18 cellular contexts compared by ENCODE assay signal in the genomic region with DNA sequence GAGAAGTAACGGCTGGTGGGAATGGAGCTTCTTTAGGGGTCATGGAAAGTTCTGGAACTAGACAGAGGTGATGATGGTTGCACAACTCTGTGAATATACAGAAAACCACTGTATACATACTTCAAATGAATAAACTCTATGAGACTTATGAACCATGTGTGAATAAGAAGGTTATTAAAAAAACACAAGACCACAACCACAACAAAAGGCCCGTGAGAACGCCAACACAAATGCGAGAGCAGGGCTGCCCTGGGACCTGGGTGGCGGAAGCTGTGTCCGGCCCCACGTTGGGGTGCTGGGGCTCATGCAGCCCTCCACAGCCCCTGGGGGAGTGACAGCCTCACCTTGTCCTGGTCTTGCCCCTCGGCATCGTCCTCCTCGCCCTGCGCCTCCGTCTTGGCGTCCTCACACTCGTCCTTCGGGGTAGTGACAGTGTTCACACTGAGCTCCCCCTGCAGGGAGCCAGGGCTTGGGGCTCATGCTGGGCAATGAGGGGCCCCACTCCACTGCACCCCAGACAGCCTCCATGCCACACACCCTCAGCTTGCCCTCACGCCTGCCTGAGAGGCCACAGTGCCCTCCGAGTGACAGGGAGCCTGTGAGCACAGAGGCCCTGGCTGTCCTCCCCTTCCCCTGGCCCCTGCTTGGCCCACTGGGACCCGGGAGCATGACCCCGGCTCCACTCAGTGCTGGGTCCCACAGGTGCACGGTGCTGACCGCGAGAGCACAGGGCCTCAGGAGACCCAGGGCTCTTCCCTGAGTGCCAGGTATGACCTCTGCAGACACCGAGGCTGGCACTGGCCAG. TPM values are rescaled to one million over a fixed set of nuclear protein-coding genes. Genes with fewer than 3 reads are reported as not detected.
DNase-seq lines count a peak whose midpoint lies in the region; ATAC-seq, FAIRE-seq and TF ChIP-seq lines count a peak whose summit lies in the region.
"Had no signal": no experiment of that assay in that cellular context is flagged by ENCODE, and none has a peak within 500 bp of the region (broad histone marks: within the 10 kb centered on the region; RNA-seq: fewer than 3 reads in every experiment).

No MANE protein-coding gene starts in this region.

- intact Hi-C loops in GM12878 (cut with micrococcal nuclease; ENCODE audit: unreplicated experiment), result no loop called here

- H3K27me3 ChIP-seq in BLaER1, result no peaks in the 10 kb centered on the region
- no peaks in the 10 kb centered on the region for H3K27me3 ChIP-seq in BLaER1 treated with 17β-estradiol and CSF1 and Interleukin-3, amounts not matched to agents 10 nM and 100 nM
- no peaks in the 10 kb centered on the region for H3K27me3 ChIP-seq in GM12878 (replicated peaks in 1 of 2; ENCODE audit: control insufficient read depth in 2 of 2, insufficient read depth in 2 of 2, low read length in 1 of 2)

- H2AFZ ChIP-seq in GM12878 (ENCODE audit: control insufficient read depth, low read depth, low read length), result no peak overlapping the region
- H2AFZ ChIP-seq: GM23248 had no signal

- SMC1A ChIA-PET in GM12878 (lab: Charles Lee; ENCODE audit: uncharacterized antibody, unreplicated experiment), result no interaction called here

- peak; percentile 38; the same call in 1 of the 2 replicates for TF ChIP-seq POLR2A in GM12878 (IDR thresholded peaks at IDR 0.05; ENCODE audit: low read depth, low read length)

- RAD21 ChIA-PET in GM12878 (lab: Charles Lee; ENCODE audit: unreplicated experiment), result no interaction called here

- WGBS in GM12878 (ENCODE audit: insufficient coverage, insufficient replicate concordance, low lambda C conversion rate, missing lambda C conversion rate), result 86% methylated on average over 17 of the region's 23 CpGs

- peaks cover 63% of the 10 kb centered on the region for H3K4me1 ChIP-seq in BLaER1
- peaks cover 37 to 76% (median 56%) of the 10 kb centered on the region in 10 experiments for H3K4me1 ChIP-seq in BLaER1 treated with 17β-estradiol and CSF1 and Interleukin-3, amounts not matched to agents 10 nM and 100 nM
- H3K4me1 ChIP-seq in GM12878 (ENCODE audit: control insufficient read depth, insufficient read depth, low read length), result no peaks in the 10 kb centered on the region

- H4K20me1 ChIP-seq in BLaER1 (peaks cover 100% of the 10 kb centered on the region), GM12878 (ENCODE audit: control insufficient read depth, insufficient read depth) (no peaks in the 10 kb centered on the region)
- H4K20me1 ChIP-seq in BLaER1 treated with 17β-estradiol and CSF1 and Interleukin-3, amounts not matched to agents 10 nM and 100 nM, result peaks cover 83 to 100% (median 99%) of the 10 kb centered on the region in 11 experiments

- POLR2A ChIA-PET in GM12878 (lab: Charles Lee), result no interaction called here

- H3K36me3 ChIP-seq in BLaER1, result peaks cover 94% of the 10 kb centered on the region
- peaks cover 90 to 99% (median 93%) of the 10 kb centered on the region in 11 experiments for H3K36me3 ChIP-seq in BLaER1 treated with 17β-estradiol and CSF1 and Interleukin-3, amounts not matched to agents 10 nM and 100 nM
- H3K36me3 ChIP-seq in GM12878 (ENCODE audit: control insufficient read depth in 2 of 2, insufficient read depth in 2 of 2, low read length in 1 of 2), result peaks cover 14 to 82% of the 10 kb centered on the region in 2 experiments; a peak in 3 of 4 replicates

- DNase-seq in GM12878 (ENCODE audit: low read depth, low spot score) (no peak), kidney tubule cell (ENCODE audit: low spot score) (no peak), SHP77 (lab: John Stamatoyannopoulos, UW) (no peak)
- DNase-seq: activated B cell treated with CpG ODN at 0.5 μM for 24 hours; glutamatergic neuron; GM23248; KG1; mucosa of descending colon; NCI-H2029; nucleus accumbens; stimulated activated CD4-positive, alpha-beta T cell treated with anti-CD3 and anti-CD28 coated beads, Interleukin-4, amount 100 ng/mL, for 24 hours; T-helper 9 cell had no signal

- CTCF ChIA-PET in GM12878 (lab: Yijun Ruan, JAX), result no interaction called here

- H3K9me3 ChIP-seq in BLaER1 (no peaks in the 10 kb centered on the region), GM12878 (replicated peaks; ENCODE audit: control insufficient read depth, insufficient read depth, low read length) (no peaks in the 10 kb centered on the region)
- no peaks in the 10 kb centered on the region for H3K9me3 ChIP-seq in BLaER1 treated with 17β-estradiol and CSF1 and Interleukin-3, amounts not matched to agents 10 nM and 100 nM (replicated peaks in 1 of 11)
- H3K9me3 ChIP-seq: mucosa of descending colon had no signal

- H3K27ac ChIP-seq in BLaER1 (no peak overlapping the region), GM12878 (ENCODE audit: control insufficient read depth, insufficient read depth) (no peak overlapping the region)
- H3K27ac ChIP-seq in BLaER1 treated with 17β-estradiol and CSF1 and Interleukin-3, amounts not matched to agents 10 nM and 100 nM, result no peak overlapping the region
- H3K27ac ChIP-seq: GM23248, SK-N-MC had no signal

- no TSS peak for BruUV-seq in GM12878 (replicated peaks; lab: Mats Ljungman, UMichigan)

- FAIRE-seq in GM12878 (lab: Jason Lieb, UNC), result no peak
- FAIRE-seq: astrocyte had no signal

- no peak for TF ChIP-seq CTCF in GM12878 (IDR thresholded peaks at IDR 0.05 in 2 of 3, conservative IDR thresholded peaks at IDR 0.05 in 1 of 3; ENCODE audit: control insufficient read depth in 2 of 3, extremely low read depth in 1 of 3, insufficient read depth in 1 of 3, low read depth in 3 of 3, low read length in 3 of 3)

- H3K4me2 ChIP-seq in BLaER1 (peak overlapping the region; percentile 48), GM12878 (ENCODE audit: control insufficient read depth, insufficient read depth) (no peak overlapping the region)
- peak overlapping the region in 9 of 11 experiments; percentile 35 to 74 (median 51); a peak in 16 of 22 replicates for H3K4me2 ChIP-seq in BLaER1 treated with 17β-estradiol and CSF1 and Interleukin-3, amounts not matched to agents 10 nM and 100 nM

- TF ChIP-seq EP300 in GM12878 (IDR thresholded peaks at IDR 0.05; ENCODE audit: borderline replicate concordance in 1 of 2, control insufficient read depth in 1 of 2, low read depth in 2 of 2, low read length in 2 of 2), result no peak

- no peak overlapping the region for H3K9ac ChIP-seq in BLaER1
- peak overlapping the region in 6 of 11 experiments; percentile 2 to 57 (median 24); a peak in 4 of 22 replicates for H3K9ac ChIP-seq in BLaER1 treated with 17β-estradiol and CSF1 and Interleukin-3, amounts not matched to agents 10 nM and 100 nM
- H3K9ac ChIP-seq in GM12878 (ENCODE audit: control insufficient read depth, insufficient read depth, low read length), result no peak overlapping the region
- H3K9ac ChIP-seq: GM23248 had no signal

- in situ Hi-C loops in GM12878 (cut with MboI), result no loop called here

- H3K4me3 ChIP-seq in BLaER1 (no peak overlapping the region), GM12878 (no peak overlapping the region)
- no peak overlapping the region for H3K4me3 ChIP-seq in BLaER1 treated with 17β-estradiol and CSF1 and Interleukin-3, amounts not matched to agents 10 nM and 100 nM
- H3K4me3 ChIP-seq: GM23248, mucosa of descending colon, SK-N-MC had no signal

- no peak for TF ChIP-seq RAD21 in GM12878 (IDR thresholded peaks at IDR 0.05; ENCODE audit: insufficient read depth, low read depth, low read length)

- ATAC-seq in GM12878, result no peak
- no peak for ATAC-seq in GM18858 (IDR thresholded peaks at IDR 0.05; ENCODE audit: unreplicated experiment)
- ATAC-seq: mucosa of descending colon, Panc1 had no signal

- no peaks in the 10 kb centered on the region for H3K79me2 ChIP-seq in GM12878 (ENCODE audit: control insufficient read depth, insufficient read depth, low read length)

RNA-seq across cellular contexts. Expression of a gene that starts 16.0 kb away (rescaled TPM):
- 35.1 and 37.8 TPM in 2 replicates for total RNA-seq in GM12878 (2013; cell fraction: nucleolus; rRNA removed)
- total RNA-seq in GM12878 (2014; rRNA removed) (20.7 and 22.3 TPM in 2 replicates), GM12878 (2014; rRNA removed; fragmentation: Illumina TruSeq; extraction: Trizol) (7.2 and 7.6 TPM in 2 replicates), GM12878 (2021) (12.0 and 14.6 TPM in 2 replicates)
- 16.5 TPM for polyA plus RNA-seq in GM12878 (2011; ENCODE audit: low read depth)
- polyA plus RNA-seq in GM12878 (2011; rRNA removed) (14.2 and 22.9 TPM in 2 replicates), GM12878 (2014; fragmentation: Illumina TruSeq; extraction: Trizol) (3.8 and 7.3 TPM in 2 replicates), GM12878 (2014; fragmentation: Nextera tagmentation; extraction: Ambion mirVana) (1 to 10 TPM in 1 of 2 experiments, under 1 TPM in 1; 0.53 to 1.9 TPM), GM12878 (2014; rRNA removed) (27.1 and 30.3 TPM in 2 replicates), GM12878 (2016; fragmentation: Nextera tagmentation; extraction: Ambion mirVana) (1 to 10 TPM; 5.5 to 6.9 TPM)
- polyA plus RNA-seq in GM12878 (2011; cell fraction: cytosol; rRNA removed), result 23.3 and 39.9 TPM in 2 replicates
- polyA plus RNA-seq in GM12878 (2011; cell fraction: nucleus; rRNA removed), result 285 and 407 TPM in 2 replicates
- 52.8 and 57.2 TPM in 2 replicates for polyA plus RNA-seq in GM12878 (2012)
- 7.2 and 11.1 TPM in 2 replicates for polyA minus RNA-seq in GM12878 (2011; rRNA and poly(A)+ RNA removed)
- 4.0 and 5.9 TPM in 2 replicates for polyA minus RNA-seq in GM12878 (2011; cell fraction: cytosol; rRNA and poly(A)+ RNA removed)
- 23.2 and 25.0 TPM in 2 replicates for polyA minus RNA-seq in GM12878 (2011; cell fraction: nucleus; rRNA and poly(A)+ RNA removed)

RNA-seq across cellular contexts. Expression of a gene that starts 16.6 kb away (rescaled TPM):
- 153 and 159 TPM in 2 replicates for total RNA-seq in GM12878 (2013; cell fraction: nucleolus; rRNA removed)
- total RNA-seq in GM12878 (2014; rRNA removed), result 56.6 and 69.6 TPM in 2 replicates
- total RNA-seq in GM12878 (2014; rRNA removed; fragmentation: Illumina TruSeq; extraction: Trizol), result 32.7 and 40.5 TPM in 2 replicates
- total RNA-seq in GM12878 (2021), result 176 and 181 TPM in 2 replicates
- 73.8 TPM for polyA plus RNA-seq in GM12878 (2011; ENCODE audit: low read depth)
- 71.7 and 229 TPM in 2 replicates for polyA plus RNA-seq in GM12878 (2011; rRNA removed)
- 315 and 350 TPM in 2 replicates for polyA plus RNA-seq in GM12878 (2011; cell fraction: cytosol; rRNA removed)
- polyA plus RNA-seq in GM12878 (2011; cell fraction: nucleus; rRNA removed), result 137 and 163 TPM in 2 replicates
- 168 TPM in 2 replicates for polyA plus RNA-seq in GM12878 (2012)
- 54.2 and 82.9 TPM in 2 replicates for polyA plus RNA-seq in GM12878 (2014; fragmentation: Illumina TruSeq; extraction: Trizol)
- 10 to 100 TPM in 1 of 2 experiments, 1 to 10 TPM in 1; 7.5 to 10.9 TPM for polyA plus RNA-seq in GM12878 (2014; fragmentation: Nextera tagmentation; extraction: Ambion mirVana)
- 123 and 147 TPM in 2 replicates for polyA plus RNA-seq in GM12878 (2014; rRNA removed)
- polyA plus RNA-seq in GM12878 (2016; fragmentation: Nextera tagmentation; extraction: Ambion mirVana), result 10 to 100 TPM; 79.3 to 79.5 TPM
- polyA minus RNA-seq in GM12878 (2011; rRNA and poly(A)+ RNA removed), result 236 and 392 TPM in 2 replicates
- polyA minus RNA-seq in GM12878 (2011; cell fraction: cytosol; rRNA and poly(A)+ RNA removed), result 239 TPM in 2 replicates
- 54.2 and 86.9 TPM in 2 replicates for polyA minus RNA-seq in GM12878 (2011; cell fraction: nucleus; rRNA and poly(A)+ RNA removed)

RNA-seq across cellular contexts. Expression of a gene that starts 38.6 kb away (rescaled TPM):
- 141 and 170 TPM in 2 replicates for total RNA-seq in GM12878 (2013; cell fraction: nucleolus; rRNA removed)
- total RNA-seq in GM12878 (2014; rRNA removed) (71.8 and 74.1 TPM in 2 replicates), GM12878 (2014; rRNA removed; fragmentation: Illumina TruSeq; extraction: Trizol) (25.6 and 26.7 TPM in 2 replicates), GM12878 (2021) (98.4 and 108 TPM in 2 replicates)
- polyA plus RNA-seq in GM12878 (2011; ENCODE audit: low read depth), result 50.7 TPM
- polyA plus RNA-seq in GM12878 (2011; rRNA removed) (21.1 and 58.0 TPM in 2 replicates), GM12878 (2014; fragmentation: Illumina TruSeq; extraction: Trizol) (42.5 and 68.7 TPM in 2 replicates), GM12878 (2014; fragmentation: Nextera tagmentation; extraction: Ambion mirVana) (1 to 10 TPM; 1.5 to 3.0 TPM), GM12878 (2014; rRNA removed) (67.6 and 77.8 TPM in 2 replicates), GM12878 (2016; fragmentation: Nextera tagmentation; extraction: Ambion mirVana) (10 to 100 TPM; 19.4 to 60.2 TPM)
- 88.7 and 101 TPM in 2 replicates for polyA plus RNA-seq in GM12878 (2011; cell fraction: cytosol; rRNA removed)
- polyA plus RNA-seq in GM12878 (2011; cell fraction: nucleus; rRNA removed), result 363 and 377 TPM in 2 replicates
- polyA plus RNA-seq in GM12878 (2012), result 74.6 and 86.8 TPM in 2 replicates
- 83.2 and 90.6 TPM in 2 replicates for polyA minus RNA-seq in GM12878 (2011; rRNA and poly(A)+ RNA removed)
- polyA minus RNA-seq in GM12878 (2011; cell fraction: cytosol; rRNA and poly(A)+ RNA removed), result 49.0 and 54.4 TPM in 2 replicates
- polyA minus RNA-seq in GM12878 (2011; cell fraction: nucleus; rRNA and poly(A)+ RNA removed), result 64.4 and 69.8 TPM in 2 replicates

RNA-seq across cellular contexts. Expression of a gene that starts 51.0 kb away (rescaled TPM):
- 105 and 107 TPM in 2 replicates for total RNA-seq in GM12878 (2013; cell fraction: nucleolus; rRNA removed)
- 9.2 and 9.5 TPM in 2 replicates for total RNA-seq in GM12878 (2014; rRNA removed)
- 5.4 and 7.0 TPM in 2 replicates for total RNA-seq in GM12878 (2014; rRNA removed; fragmentation: Illumina TruSeq; extraction: Trizol)
- total RNA-seq in GM12878 (2021), result 54.7 and 59.5 TPM in 2 replicates
- 4.5 TPM for polyA plus RNA-seq in GM12878 (2011; ENCODE audit: low read depth)
- 7.1 and 11.4 TPM in 2 replicates for polyA plus RNA-seq in GM12878 (2011; rRNA removed)
- polyA plus RNA-seq in GM12878 (2011; cell fraction: cytosol; rRNA removed), result 15.1 and 16.5 TPM in 2 replicates
- polyA plus RNA-seq in GM12878 (2011; cell fraction: nucleus; rRNA removed), result 106 and 193 TPM in 2 replicates
- polyA plus RNA-seq in GM12878 (2012), result 17.8 and 23.1 TPM in 2 replicates
- 2.9 and 9.6 TPM in 2 replicates for polyA plus RNA-seq in GM12878 (2014; fragmentation: Illumina TruSeq; extraction: Trizol)
- polyA plus RNA-seq in GM12878 (2014; fragmentation: Nextera tagmentation; extraction: Ambion mirVana), result under 1 TPM; 0.18 to 0.26 TPM
- polyA plus RNA-seq in GM12878 (2014; rRNA removed), result 22.2 and 29.1 TPM in 2 replicates
- polyA plus RNA-seq in GM12878 (2016; fragmentation: Nextera tagmentation; extraction: Ambion mirVana), result 10 to 100 TPM; 10.1 to 12.9 TPM
- polyA minus RNA-seq in GM12878 (2011; rRNA and poly(A)+ RNA removed), result 21.3 and 24.5 TPM in 2 replicates
- 19.2 and 22.3 TPM in 2 replicates for polyA minus RNA-seq in GM12878 (2011; cell fraction: cytosol; rRNA and poly(A)+ RNA removed)
- polyA minus RNA-seq in GM12878 (2011; cell fraction: nucleus; rRNA and poly(A)+ RNA removed), result 26.8 and 37.7 TPM in 2 replicates

Comparison
In these comparisons a context has a peak if more than half of its experiments do, and no peak if none do; other contexts are left out.
1. H3K9ac ChIP-seq: peak in BLaER1 treated with 17β-estradiol and CSF1 and Interleukin-3, amounts not matched to agents 10 nM and 100 nM (6 of 11); none in BLaER1 (single experiment) and GM12878 (single experiment).